11 cellular contexts compared by ENCODE assay signal in the genomic region with DNA sequence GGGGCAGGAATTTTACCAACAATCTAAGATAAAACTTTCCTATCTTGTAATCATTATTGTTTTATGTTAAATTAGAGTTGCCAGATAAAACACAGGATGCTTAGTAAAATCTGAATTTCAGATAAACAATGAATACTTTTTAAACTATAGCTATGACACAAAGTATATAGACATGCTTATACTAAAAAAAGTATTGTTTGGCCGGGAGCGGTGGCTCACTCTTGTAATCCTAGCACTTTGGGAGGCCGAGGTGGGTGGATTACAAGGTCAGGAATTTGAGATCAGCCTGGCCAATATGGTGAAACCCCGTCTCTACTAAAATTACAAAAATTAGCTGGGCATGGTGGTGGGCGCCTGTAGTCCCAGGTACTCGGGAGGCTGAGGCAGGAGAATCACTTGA. TPM values are rescaled to one million over a fixed set of nuclear protein-coding genes. Genes with fewer than 3 reads are reported as not detected.
"Had no signal": no experiment of that assay in that cellular context is flagged by ENCODE, and none has a peak within 500 bp of the region (broad histone marks: within the 10 kb centered on the region; RNA-seq: fewer than 3 reads in every experiment).

No MANE protein-coding gene starts in this region.

RNA-seq across cellular contexts. Expression of gene OR2S2, which starts 23.9 kb away (rescaled TPM):
- total RNA-seq: activated CD4-positive, alpha-beta memory T cell treated with anti-CD3 and anti-CD28 coated beads for 36 hours; activated naive CD4-positive, alpha-beta T cell treated with anti-CD3 and anti-CD28 coated beads for 36 hours; activated naive CD4-positive, alpha-beta T cell treated with anti-CD3 and anti-CD28 coated beads, Interleukin-2, amount 50 U/mL, for 72 hours; cerebellum; M059J; OCI-LY7; PC-9; Right ventricle myocardium inferior; SK-MEL-5; T-helper 2 cell treated with Interferon-gamma antibody and Interleukin-4, amounts not matched to agents 100 ng/mL and 5 ng/mL, for 36 hours; WTC11 had no signal

RNA-seq across cellular contexts. Expression of gene SPAAR, which starts 24.8 kb away (rescaled TPM):
- total RNA-seq: activated CD4-positive, alpha-beta memory T cell treated with anti-CD3 and anti-CD28 coated beads for 36 hours; activated naive CD4-positive, alpha-beta T cell treated with anti-CD3 and anti-CD28 coated beads for 36 hours; activated naive CD4-positive, alpha-beta T cell treated with anti-CD3 and anti-CD28 coated beads, Interleukin-2, amount 50 U/mL, for 72 hours; M059J; OCI-LY7; SK-MEL-5; T-helper 2 cell treated with Interferon-gamma antibody and Interleukin-4, amounts not matched to agents 100 ng/mL and 5 ng/mL, for 36 hours had no signal

RNA-seq across cellular contexts. Expression of gene HRCT1, which starts 28.1 kb away (rescaled TPM):
- total RNA-seq: activated CD4-positive, alpha-beta memory T cell treated with anti-CD3 and anti-CD28 coated beads for 36 hours; activated naive CD4-positive, alpha-beta T cell treated with anti-CD3 and anti-CD28 coated beads for 36 hours; activated naive CD4-positive, alpha-beta T cell treated with anti-CD3 and anti-CD28 coated beads, Interleukin-2, amount 50 U/mL, for 72 hours; cerebellum; OCI-LY7; SK-MEL-5; T-helper 2 cell treated with Interferon-gamma antibody and Interleukin-4, amounts not matched to agents 100 ng/mL and 5 ng/mL, for 36 hours; WTC11 had no signal
